In genomic region chr3:195150194-195151118, GRCh38 we compare ENCODE assay signal across 7 cellular contexts.
DNase-seq lines count a peak whose midpoint lies in the region; ATAC-seq and TF ChIP-seq lines count a peak whose summit lies in the region.

No MANE protein-coding gene starts in this region.

- H3K9ac ChIP-seq in HUES6 (ENCODE audit: low read length), result peak overlapping the region; percentile 45

- H3K27me3 Mint-ChIP-seq in WTC11 (ENCODE audit: low read depth), result no peaks in the 10 kb centered on the region
- H3K27me3 Mint-ChIP-seq in natural killer cell (ENCODE audit: low read depth in 2 of 2), result no peaks in the 10 kb centered on the region

- TF ChIP-seq CTCF in WTC11 (IDR thresholded peaks at IDR 0.05) (no peak), fibroblast of the aortic adventitia (IDR thresholded peaks at IDR 0.05; ENCODE audit: insufficient read depth, low read length) (no peak), natural killer cell (IDR thresholded peaks at IDR 0.05) (no peak)

- peak; percentile 47 for ATAC-seq in GM18907 (IDR thresholded peaks at IDR 0.05; ENCODE audit: unreplicated experiment)
- peak; percentile 35 for ATAC-seq in WTC11
- peak; percentile 61 to 69 (median 68) for ATAC-seq in natural killer cell
- no peak for ATAC-seq in GM21825 (IDR thresholded peaks at IDR 0.05; ENCODE audit: unreplicated experiment)

- H3K4me3 Mint-ChIP-seq in WTC11 (peak overlapping the region; percentile 47), natural killer cell (peak overlapping the region; percentile 70)

- no peaks in the 10 kb centered on the region for H3K27me3 ChIP-seq in HUES6 (ENCODE audit: control insufficient read depth, insufficient read depth, low read length)

- H3K36me3 ChIP-seq in HUES6 (ENCODE audit: control insufficient read depth, insufficient read depth, low read length), result no peaks in the 10 kb centered on the region

- no peaks in the 10 kb centered on the region for H3K36me3 Mint-ChIP-seq in WTC11
- no peaks in the 10 kb centered on the region for H3K36me3 Mint-ChIP-seq in natural killer cell

- peaks cover 61% of the 10 kb centered on the region for H3K4me1 Mint-ChIP-seq in WTC11
- H3K4me1 Mint-ChIP-seq in natural killer cell, result peaks cover 42 to 60% of the 10 kb centered on the region in 2 donors

- no peak for DNase-seq in WTC11 (ENCODE audit: low spot score)
- peak; percentile 87 for DNase-seq in fibroblast of the aortic adventitia (ENCODE audit: low read depth)
- peak; percentile 53 for DNase-seq in natural killer cell
- no peak for DNase-seq in RKO (ENCODE audit: low spot score)

- H3K9me3 Mint-ChIP-seq in WTC11 (no peaks in the 10 kb centered on the region), natural killer cell (no peaks in the 10 kb centered on the region)

- H3K27ac ChIP-seq in HUES6 (ENCODE audit: low read depth, low read length), result peak overlapping the region; percentile 5; the same call in 1 of the 2 replicates

- POLR2A ChIA-PET in WTC11 (lab: Charles Lee), result no interaction called here

- peak overlapping the region; percentile 45 for H3K4me3 ChIP-seq in HUES6 (ENCODE audit: low read depth, low read length)
- H3K4me3 ChIP-seq in fibroblast of the aortic adventitia (ENCODE audit: low read depth, low read length), result no peak overlapping the region

- H3K27ac Mint-ChIP-seq in WTC11 (peak overlapping the region; percentile 42; the same call in 1 of the 2 replicates), natural killer cell (peak overlapping the region; percentile 87 to 96)

- no peaks in the 10 kb centered on the region for H3K9me3 ChIP-seq in HUES6 (ENCODE audit: control insufficient read depth, insufficient read depth, low read depth, low read length)

- CTCF ChIA-PET in WTC11 (lab: Charles Lee), result interaction anchor here (0.6 to 1.3 kb wide), 5 partner anchors 44 to 121 kb away, joined by 3 to 4 read pairs (median 3); partner anchors contain the start of gene XXYLT1

- peaks cover 58% of the 10 kb centered on the region for H3K4me1 ChIP-seq in HUES6 (ENCODE audit: control insufficient read depth, insufficient read depth, low read length)

- intact Hi-C loops in natural killer cell (cut with micrococcal nuclease), result loop anchor here (5.0 kb wide), 1 partner anchor 52 kb away; no protein-coding TSS in a partner anchor

TF ChIP-seq in WTC11, 78 proteins besides CTCF, POLR2A, EP300 and RAD21:
- TF ChIP-seq CBFB (CRISPR knock-in tag; IDR thresholded peaks at IDR 0.05; ENCODE audit: low read depth), result no peak
- TF ChIP-seq USF1 (CRISPR knock-in tag; IDR thresholded peaks at IDR 0.05), result no peak
- 0 out of 2 replicates have a peak, but pooled peaks have one; percentile 51 for TF ChIP-seq GTF2I (CRISPR knock-in tag; conservative IDR thresholded peaks at IDR 0.05)
- no peak for TF ChIP-seq NR3C1 (CRISPR knock-in tag; conservative IDR thresholded peaks at IDR 0.05; ENCODE audit: low read depth)
- 0 out of 2 replicates have a peak, but pooled peaks have one; percentile 11 for TF ChIP-seq ZNF423 (CRISPR knock-in tag; IDR thresholded peaks at IDR 0.05)

Comparison
In these comparisons a context has a peak if more than half of its experiments do, and no peak if none do; other contexts are left out.
1. DNase-seq: peak in fibroblast of the aortic adventitia (single experiment) and natural killer cell (single experiment); none in WTC11 (single experiment) and RKO (single experiment).